8 cellular contexts compared by ENCODE assay signal in genomic region chr1:205273551-205273982, GRCh38. TPM values are rescaled to one million over a fixed set of nuclear protein-coding genes. Genes with fewer than 3 reads are reported as not detected.
DNase-seq lines count a peak whose midpoint lies in the region; ATAC-seq, FAIRE-seq and TF ChIP-seq lines count a peak whose summit lies in the region.

No MANE protein-coding gene starts in this region.

- TF ChIP-seq CTCF in glutamatergic neuron (IDR thresholded peaks at IDR 0.05; ENCODE audit: partially characterized antibody, unreplicated experiment) (peak; percentile 96), pancreas (IDR thresholded peaks at IDR 0.05) (peak; percentile 97 to 99 (median 98)), transverse colon (IDR thresholded peaks at IDR 0.05) (peak; percentile 96 to 99 (median 98))

- H3K27ac ChIP-seq in pancreas (peak overlapping the region; percentile 49 to 72 (median 57)), transverse colon (peak overlapping the region in 3 of 4 donors; percentile 10 to 53 (median 11))

- CTCF ChIA-PET in activated naive CD4-positive, alpha-beta T cell treated with anti-CD3 and anti-CD28 coated beads for 36 hours (lab: Charles Lee), result interaction anchor here (0.6 to 25.4 kb wide), 29 partner anchors 9 to 270 kb away, joined by 3 to 948 read pairs (median 5); partner anchors contain the start of genes NUAK2 and TMCC2

- H3K4me3 Mint-ChIP-seq in activated naive CD4-positive, alpha-beta T cell treated with anti-CD3 and anti-CD28 coated beads for 36 hours, result no peak overlapping the region
- H3K4me3 Mint-ChIP-seq in glutamatergic neuron (ENCODE audit: unreplicated experiment), result no peak overlapping the region

- no peak overlapping the region for H3K4me3 ChIP-seq in pancreas
- no peak overlapping the region for H3K4me3 ChIP-seq in transverse colon

- H3K27me3 ChIP-seq in pancreas (no peaks in the 10 kb centered on the region), transverse colon (no peaks in the 10 kb centered on the region)

- intact Hi-C loops in activated naive CD4-positive, alpha-beta T cell treated with anti-CD3 and anti-CD28 coated beads for 36 hours (cut with micrococcal nuclease), result loop anchor here (1.0 to 5.0 kb wide), 5 partner anchors 12 to 209 kb away; partner anchors contain the start of gene NUAK2
- intact Hi-C loops in pancreas (cut with DNase I), result loop anchor here (1.0 to 5.0 kb wide), 2 partner anchors 52 to 54 kb away; no protein-coding TSS in a partner anchor
- intact Hi-C loops in transverse colon (cut with DNase I; ENCODE audit: low total_unique reads), result loop anchor here (1.0 kb wide), 1 partner anchor 52 kb away; no protein-coding TSS in a partner anchor

- peaks cover 22% of the 10 kb centered on the region for H3K36me3 Mint-ChIP-seq in activated naive CD4-positive, alpha-beta T cell treated with anti-CD3 and anti-CD28 coated beads for 36 hours (ENCODE audit: low read depth)
- no peaks in the 10 kb centered on the region for H3K36me3 Mint-ChIP-seq in glutamatergic neuron (ENCODE audit: unreplicated experiment)

- no peaks in the 10 kb centered on the region for H3K27me3 Mint-ChIP-seq in activated naive CD4-positive, alpha-beta T cell treated with anti-CD3 and anti-CD28 coated beads for 36 hours (ENCODE audit: low read depth)
- H3K27me3 Mint-ChIP-seq in glutamatergic neuron (ENCODE audit: unreplicated experiment), result peaks cover 5% of the 10 kb centered on the region

- no peaks in the 10 kb centered on the region for H3K9me3 Mint-ChIP-seq in activated naive CD4-positive, alpha-beta T cell treated with anti-CD3 and anti-CD28 coated beads for 36 hours
- peaks cover 11% of the 10 kb centered on the region for H3K9me3 Mint-ChIP-seq in glutamatergic neuron (ENCODE audit: unreplicated experiment)

- ATAC-seq in pancreas, result peak; percentile 73 to 91 (median 84)

- H3K4me1 ChIP-seq in pancreas, result peaks cover 14 to 17% (median 16%) of the 10 kb centered on the region in 3 donors
- peaks cover 0 to 28% (median 18%) of the 10 kb centered on the region in 4 donors for H3K4me1 ChIP-seq in transverse colon

- TF ChIP-seq EP300 in transverse colon (IDR thresholded peaks at IDR 0.05; ENCODE audit: low read depth), result no peak

- DNase-seq in Caki2 (ENCODE audit: low read depth), result peak; percentile 76
- peak; percentile 72 for DNase-seq in H4 (ENCODE audit: low spot score)
- peak; percentile 77 for DNase-seq in NCI-H1048 (lab: John Stamatoyannopoulos, UW)
- peak; percentile 81 for DNase-seq in SK-N-DZ (ENCODE audit: low spot score)
- peak; percentile 94 for DNase-seq in activated naive CD4-positive, alpha-beta T cell treated with anti-CD3 and anti-CD28 coated beads for 36 hours
- peak; percentile 93 for DNase-seq in glutamatergic neuron
- DNase-seq in pancreas, result peak; percentile 85 to 96 (median 92)
- DNase-seq in transverse colon, result peak; percentile 92

- FAIRE-seq in pancreas (lab: Jason Lieb, UNC), result no peak

- TF ChIP-seq POLR2A in transverse colon (IDR thresholded peaks at IDR 0.05), result no peak

- peaks cover 51% of the 10 kb centered on the region for H3K4me1 Mint-ChIP-seq in activated naive CD4-positive, alpha-beta T cell treated with anti-CD3 and anti-CD28 coated beads for 36 hours (ENCODE audit: low read depth)
- H3K4me1 Mint-ChIP-seq in glutamatergic neuron (ENCODE audit: low read depth, unreplicated experiment), result peaks cover 13% of the 10 kb centered on the region

- WGBS in pancreas, 2 donors, result 1 to 2% methylated on average over 7 of the region's 7 CpGs
- WGBS in transverse colon (ENCODE audit: low coverage in 1 of 2), 2 donors, result 4% methylated on average over 7 of the region's 7 CpGs; no CpG with 5 or more reads in 1 of the 2 donors

- no peaks in the 10 kb centered on the region for H3K9me3 ChIP-seq in pancreas
- no peaks in the 10 kb centered on the region for H3K9me3 ChIP-seq in transverse colon

- in situ Hi-C loops in Caki2 (cut with HindIII; ENCODE audit: low pct_unique_long_range_greater_than_20kb, low sequenced_read_pairs), result no loop called here
- in situ Hi-C loops in transverse colon (cut with MboI; ENCODE audit: low pct_ligation_motif_present in 1 of 4, low pct_unique_long_range_greater_than_20kb in 1 of 4, low sequenced_read_pairs in 3 of 4), result loop anchor here in 2 of 4 donors (5.0 to 10.0 kb wide), 2 partner anchors 51 to 54 kb away; partner anchors contain the start of gene NUAK2 (in 1 of the 2)

- H3K36me3 ChIP-seq in pancreas (no peaks in the 10 kb centered on the region), transverse colon (no peaks in the 10 kb centered on the region)

- peak overlapping the region; percentile 27 for H3K27ac Mint-ChIP-seq in activated naive CD4-positive, alpha-beta T cell treated with anti-CD3 and anti-CD28 coated beads for 36 hours
- H3K27ac Mint-ChIP-seq in glutamatergic neuron (ENCODE audit: unreplicated experiment), result peak overlapping the region; percentile 93

RNA-seq across cellular contexts. Expression of gene TMCC2, which starts 45.8 kb away (rescaled TPM):
- total RNA-seq in Caki2 (2014; rRNA removed; shearing (Covaris generic); ENCODE audit: low replicate concordance), result 7.7 and 9.3 TPM in 2 replicates
- total RNA-seq in H4 (2014; rRNA removed; shearing (Covaris generic)), result 0.74 and 2.1 TPM in 2 replicates
- polyA plus RNA-seq in SK-N-DZ (2014; cell fraction: cytosol; rRNA removed), result 7.5 and 9.4 TPM in 2 replicates
- 7.3 and 9.3 TPM in 2 replicates for polyA plus RNA-seq in SK-N-DZ (2014; cell fraction: nucleus; rRNA removed)
- total RNA-seq in activated naive CD4-positive, alpha-beta T cell treated with anti-CD3 and anti-CD28 coated beads for 36 hours, result 10 to 100 TPM; 42.5 to 44.8 TPM
- total RNA-seq in glutamatergic neuron (ENCODE audit: unreplicated experiment) (80.1 TPM), pancreas (1 to 10 TPM in 3 of 6 donors, under 1 TPM in 3; 0.55 to 1.8 (median 0.94) TPM), transverse colon (1 to 10 TPM in 2 of 4 donors, under 1 TPM in 1, not detected in 1; 0.80 to 1.2 (median 1.1) TPM)
- 1 to 10 TPM; 2.6 to 4.3 TPM for polyA plus RNA-seq in pancreas

RNA-seq across cellular contexts. Expression of gene NUAK2, which starts 48.0 kb away (rescaled TPM):
- total RNA-seq in Caki2 (2014; rRNA removed; shearing (Covaris generic); ENCODE audit: low replicate concordance), result 8.3 and 11.9 TPM in 2 replicates
- total RNA-seq in H4 (2014; rRNA removed; shearing (Covaris generic)), result 0.92 and 1.0 TPM in 2 replicates
- polyA plus RNA-seq in SK-N-DZ (2014; cell fraction: cytosol; rRNA removed), result 1.3 and 1.6 TPM in 2 replicates
- 0.13 and 0.60 TPM in 2 replicates for polyA plus RNA-seq in SK-N-DZ (2014; cell fraction: nucleus; rRNA removed)
- 10 to 100 TPM; 11.2 to 12.2 TPM for total RNA-seq in activated naive CD4-positive, alpha-beta T cell treated with anti-CD3 and anti-CD28 coated beads for 36 hours
- 8.0 TPM for total RNA-seq in glutamatergic neuron (ENCODE audit: unreplicated experiment)
- 10 to 100 TPM in 2 of 6 donors, 1 to 10 TPM in 4; 6.3 to 14.4 (median 8.6) TPM for total RNA-seq in pancreas
- polyA plus RNA-seq in pancreas, result 1 to 10 TPM; 7.9 to 9.5 TPM
- total RNA-seq in transverse colon, result 10 to 100 TPM; 12.5 to 46.8 (median 24.4) TPM
